ENCODE assay signal across 23 cellular contexts in the genomic region with DNA sequence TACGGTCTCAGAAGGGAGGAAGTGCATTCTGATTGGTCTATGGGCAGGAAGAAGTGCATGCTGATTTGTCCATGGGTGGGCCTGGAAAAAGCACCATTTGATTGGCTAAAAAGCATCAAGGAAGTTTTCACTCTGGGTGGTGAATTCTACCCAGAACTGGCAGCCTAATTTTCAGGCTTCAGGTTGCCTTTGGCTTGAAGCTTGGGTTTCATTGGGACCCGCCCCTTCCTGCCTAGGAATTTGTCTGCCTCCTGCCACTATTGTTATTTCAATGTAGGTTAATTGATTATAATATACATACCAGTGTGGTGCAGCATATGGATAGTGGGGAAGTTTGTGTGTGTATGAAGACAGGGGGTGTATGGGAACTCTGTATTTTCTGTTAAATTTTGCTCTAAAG.
"Had no signal": no experiment of that assay in that cellular context is flagged by ENCODE, and none has a peak within 500 bp of the region (broad histone marks: within the 10 kb centered on the region; RNA-seq: fewer than 3 reads in every experiment).

No MANE protein-coding gene starts in this region.

- H3K36me3 Mint-ChIP-seq: activated naive CD4-positive, alpha-beta T cell treated with anti-CD3 and anti-CD28 coated beads, Interleukin-2, amount 50 U/mL, for 24 hours had no signal

- H3K9me3 ChIP-seq: body of pancreas, neutrophil, ovary, psoas muscle, right atrium auricular region, testis, uterus had no signal

- H3K4me1 Mint-ChIP-seq: activated CD4-positive, alpha-beta T cell treated with anti-CD3 and anti-CD28 coated beads, Interleukin-2, amount 10 ng/mL, durations not matched to agents 7 days and 5 days; activated naive CD4-positive, alpha-beta T cell treated with anti-CD3 and anti-CD28 coated beads, Interleukin-2, amount 50 U/mL, for 24 hours had no signal

- ATAC-seq: activated CD8-positive, alpha-beta T cell treated with anti-CD3 and anti-CD28 coated beads, Interleukin-2, amount 10 ng/mL, durations not matched to agents 7 days and 5 days; body of pancreas; heart left ventricle; left cardiac atrium; natural killer cell treated with Interleukin-12 subunit alpha and Interleukin-12 subunit beta and Interleukin-15 and Interleukin-18, amount 100 ng/mL, for 72 hours; psoas muscle had no signal

- H3K4me1 ChIP-seq: body of pancreas, heart left ventricle, psoas muscle, right atrium auricular region, spleen, testis, uterus had no signal

- H3K4me3 Mint-ChIP-seq: activated CD4-positive, alpha-beta T cell treated with anti-CD3 and anti-CD28 coated beads, Interleukin-2, amount 10 ng/mL, durations not matched to agents 7 days and 5 days; activated CD8-positive, alpha-beta T cell treated with anti-CD3 and anti-CD28 coated beads, Interleukin-2, amount 10 ng/mL, durations not matched to agents 7 days and 5 days; activated naive CD4-positive, alpha-beta T cell treated with anti-CD3 and anti-CD28 coated beads, Interleukin-2, amount 50 U/mL, for 24 hours; natural killer cell treated with Interleukin-12 subunit alpha and Interleukin-12 subunit beta and Interleukin-15 and Interleukin-18, amount 100 ng/mL, for 72 hours had no signal

- H3K27ac Mint-ChIP-seq: activated CD4-positive, alpha-beta T cell treated with anti-CD3 and anti-CD28 coated beads, Interleukin-2, amount 10 ng/mL, durations not matched to agents 7 days and 5 days; activated CD8-positive, alpha-beta T cell treated with anti-CD3 and anti-CD28 coated beads, Interleukin-2, amount 10 ng/mL, durations not matched to agents 7 days and 5 days; activated naive CD4-positive, alpha-beta T cell treated with anti-CD3 and anti-CD28 coated beads, Interleukin-2, amount 50 U/mL, for 24 hours; natural killer cell treated with Interleukin-12 subunit alpha and Interleukin-12 subunit beta and Interleukin-15 and Interleukin-18, amount 100 ng/mL, for 72 hours had no signal

- DNase-seq: activated CD4-positive, alpha-beta T cell treated with anti-CD3 and anti-CD28 coated beads, Interleukin-2, amount 10 ng/mL, durations not matched to agents 7 days and 5 days; activated CD4-positive, CD25-positive, alpha-beta regulatory T cell treated with anti-CD3 and anti-CD28 coated beads, Interleukin-2, amount 50 U/mL, for 72 hours; activated CD8-positive, alpha-beta T cell treated with anti-CD3 and anti-CD28 coated beads, Interleukin-2, amount 10 ng/mL, durations not matched to agents 7 days and 5 days; activated gamma-delta T cell treated with Interleukin-2 at 50 U/mL for 16 hours; activated T-cell treated with anti-CD3 and anti-CD28 coated beads, Interleukin-2, amount 50 U/mL, for 1 hour; anterior cingulate cortex; body of pancreas; heart left ventricle; islet precursor cell; left cardiac atrium; ovary; psoas muscle; spleen; stimulated activated CD4-positive, alpha-beta T cell treated with anti-CD3 and anti-CD28 coated beads, Interleukin-4, amount 100 ng/mL, for 1 hour; stimulated activated naive CD4-positive, alpha-beta T cell; testis; trophoblast cell; uterus had no signal

- H3K27me3 Mint-ChIP-seq: activated CD4-positive, alpha-beta T cell treated with anti-CD3 and anti-CD28 coated beads, Interleukin-2, amount 10 ng/mL, durations not matched to agents 7 days and 5 days; activated naive CD4-positive, alpha-beta T cell treated with anti-CD3 and anti-CD28 coated beads, Interleukin-2, amount 50 U/mL, for 24 hours; natural killer cell treated with Interleukin-12 subunit alpha and Interleukin-12 subunit beta and Interleukin-15 and Interleukin-18, amount 100 ng/mL, for 72 hours had no signal

- H3K27ac ChIP-seq: body of pancreas, cardiac muscle cell, heart left ventricle, neutrophil, ovary, psoas muscle, right atrium auricular region, spleen, testis, uterus had no signal

- H3K36me3 ChIP-seq: cardiac muscle cell, heart left ventricle, neutrophil, ovary, right atrium auricular region, spleen, uterus had no signal

- H3K27me3 ChIP-seq: body of pancreas, cardiac muscle cell, heart left ventricle, neutrophil, ovary, right atrium auricular region, spleen, testis, uterus had no signal

- H3K4me3 ChIP-seq: body of pancreas, cardiac muscle cell, heart left ventricle, ovary, psoas muscle, right atrium auricular region, spleen, testis, uterus had no signal
